ENCODE assay signal across 22 cellular contexts in the genomic region with DNA sequence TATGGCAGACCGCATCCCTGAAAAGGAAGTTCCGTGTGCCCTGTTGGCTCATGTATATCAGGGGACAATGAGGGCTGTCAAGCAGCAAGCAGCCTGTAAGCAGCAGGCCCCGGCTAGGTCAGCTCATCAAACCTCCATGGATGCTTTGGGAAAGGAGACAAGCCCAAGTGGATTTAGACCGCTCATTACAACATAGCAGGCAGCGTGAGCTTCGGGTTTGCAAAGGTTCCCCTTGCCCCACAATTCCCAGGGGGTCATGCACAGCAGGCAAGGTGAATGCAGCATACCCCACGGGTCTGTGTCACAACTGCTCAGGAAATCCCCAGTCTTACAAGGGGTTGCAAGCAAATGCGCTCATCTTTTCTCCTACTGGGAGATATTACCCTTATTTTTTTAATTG. TPM values are rescaled to one million over a fixed set of nuclear protein-coding genes. Genes with fewer than 3 reads are reported as not detected.
A peak's percentile ranks its signal among the peaks of the same experiment; 100 is the strongest.
DNase-seq lines count a peak whose midpoint lies in the region; ATAC-seq and TF ChIP-seq lines count a peak whose summit lies in the region.
"Had no signal": no experiment of that assay in that cellular context is flagged by ENCODE, and none has a peak within 500 bp of the region (broad histone marks: within the 10 kb centered on the region; RNA-seq: fewer than 3 reads in every experiment).

No MANE protein-coding gene starts in this region.

- H3K9me2 ChIP-seq in Karpas-422 (replicated peaks; ENCODE audit: insufficient read depth, low read length): no peaks in the 10 kb centered on the region

- no peak for ATAC-seq in HG02642 (IDR thresholded peaks at IDR 0.05; ENCODE audit: poor library complexity, unreplicated experiment)
- ATAC-seq: A549, GM12878 had no signal

- H3K27ac ChIP-seq in Karpas-422 (ENCODE audit: low read length): no peak overlapping the region
- H3K27ac ChIP-seq in VCaP: peak overlapping the region; percentile 62; the same call in 1 of the 2 replicates
- H3K27ac ChIP-seq: A549, GM23248 had no signal

- H3K9ac ChIP-seq in Karpas-422 (ENCODE audit: low read length): no peak overlapping the region
- H3K9ac ChIP-seq: GM23248 had no signal

- H3K79me2 ChIP-seq in Karpas-422 (ENCODE audit: low read length): no peaks in the 10 kb centered on the region

- DNase-seq in NOMO-1 (lab: John Stamatoyannopoulos, UW; ENCODE audit: unreplicated experiment in 2 of 2): peak; percentile 31 to 47
- DNase-seq in NOMO-1 treated with DMSO at 0.1 percent for 48 hours (lab: John Stamatoyannopoulos, UW; ENCODE audit: unreplicated experiment): no peak
- no peak for DNase-seq in Karpas-422
- DNase-seq in retina: peak; percentile 9
- no peak for DNase-seq in NCI-H1092 treated with DMSO at 0.1 percent for 48 hours (lab: John Stamatoyannopoulos, UW)
- no peak for DNase-seq in activated CD4-positive, CD25-positive, alpha-beta regulatory T cell treated with anti-CD3 and anti-CD28 coated beads, Interleukin-2, amount 50 U/mL, for 72 hours
- DNase-seq: 8988T; ACHN; AML-193; BE2C; CD4-positive, alpha-beta T cell; CD8-positive, alpha-beta memory T cell; DMS 273 treated with DMSO at 0.1 percent for 48 hours; EL; GDM1; GM23248; H7; HCEC 1CT had no signal

- 0 out of 2 replicates have a peak overlapping the region, but pooled peaks have one; percentile 5 for H2AFZ ChIP-seq in Karpas-422 (ENCODE audit: low read length)
- H2AFZ ChIP-seq: GM23248 had no signal

- H3K36me3 ChIP-seq in Karpas-422 (ENCODE audit: insufficient read depth, low read length): no peaks in the 10 kb centered on the region
- H3K36me3 ChIP-seq: BE2C had no signal

- H3K27me3 ChIP-seq in Karpas-422 (ENCODE audit: low read length): peaks cover 4% of the 10 kb centered on the region; the same call in 1 of the 2 replicates
- H3K27me3 ChIP-seq: BE2C had no signal

- H4K20me1 ChIP-seq in Karpas-422 (ENCODE audit: insufficient read depth, low read depth, low read length): no peaks in the 10 kb centered on the region

- no peak for TF ChIP-seq CTCF in VCaP (conservative IDR thresholded peaks at IDR 0.05)

- no peak overlapping the region for H3K4me2 ChIP-seq in Karpas-422 (ENCODE audit: low read depth, low read length, poor library complexity, severe bottlenecking)
- H3K4me2 ChIP-seq: A549 had no signal

- no peak overlapping the region for H3K4me3 ChIP-seq in Karpas-422 (ENCODE audit: low read length)
- H3K4me3 ChIP-seq: A549, GM12878, GM23248 had no signal

- H3K9me3 ChIP-seq in Karpas-422 (ENCODE audit: low read length): no peaks in the 10 kb centered on the region
- H3K9me3 ChIP-seq: A549, BE2C had no signal

- H3K4me1 ChIP-seq in Karpas-422 (ENCODE audit: low read length): peaks cover 8% of the 10 kb centered on the region
- H3K4me1 ChIP-seq: BE2C had no signal

RNA-seq across cellular contexts. Expression of gene KCNK13, which starts 54.6 kb away (rescaled TPM):
- total RNA-seq in Karpas-422 (2014; rRNA removed; shearing (Covaris generic); ENCODE audit: low replicate concordance): not detected in 2 replicates
- total RNA-seq: CD4-positive, alpha-beta T cell; GM12878; GM23248 had no signal

Comparison
In these comparisons a context has a peak if more than half of its experiments do, and no peak if none do; other contexts are left out.
1. DNase-seq: peak in NOMO-1 (2 of 2) and retina (single experiment); none in NOMO-1 treated with DMSO at 0.1 percent for 48 hours (single experiment), Karpas-422 (single experiment), NCI-H1092 treated with DMSO at 0.1 percent for 48 hours (single experiment) and activated CD4-positive, CD25-positive, alpha-beta regulatory T cell treated with anti-CD3 and anti-CD28 coated beads, Interleukin-2, amount 50 U/mL, for 72 hours (single experiment).